ENCODE assay signal across 21 cellular contexts in genomic region chr9:68782546-68782945, GRCh38.
A peak's percentile ranks its signal among the peaks of the same experiment; 100 is the strongest.
DNase-seq lines count a peak whose midpoint lies in the region; ATAC-seq and TF ChIP-seq lines count a peak whose summit lies in the region.
"Had no signal": no experiment of that assay in that cellular context is flagged by ENCODE, and none has a peak within 500 bp of the region (broad histone marks: within the 10 kb centered on the region; RNA-seq: fewer than 3 reads in every experiment).

No MANE protein-coding gene starts in this region.

- H2AK5ac ChIP-seq in neuronal stem cell (ENCODE audit: low read depth, low read length) = no peak overlapping the region

- no peak overlapping the region for H2BK15ac ChIP-seq in neuronal stem cell (ENCODE audit: low read length)

- BruUV-seq in OCI-LY7 (replicated peaks; lab: Mats Ljungman, UMichigan) = no TSS peak

- no peak overlapping the region for H2BK5ac ChIP-seq in neuronal stem cell (ENCODE audit: low read length)

- TF ChIP-seq POLR2A in gastrocnemius medialis (IDR thresholded peaks at IDR 0.05) = no peak

- H3K4me1 ChIP-seq in GM23248 (ENCODE audit: insufficient read depth) = peaks cover 27% of the 10 kb centered on the region
- H3K4me1 ChIP-seq in OCI-LY7 (ENCODE audit: insufficient read depth, low read length, poor library complexity, severe bottlenecking) = peaks cover 41% of the 10 kb centered on the region
- peaks cover 31% of the 10 kb centered on the region for H3K4me1 ChIP-seq in hepatocyte (ENCODE audit: insufficient read depth)
- H3K4me1 ChIP-seq in gastrocnemius medialis = peaks cover 53 to 66% of the 10 kb centered on the region in 2 donors
- peaks cover 6 to 36% of the 10 kb centered on the region in 2 donors for H3K4me1 ChIP-seq in neuronal stem cell (ENCODE audit: control insufficient read depth in 2 of 2, insufficient read depth in 1 of 2, low read depth in 1 of 2, low read length in 2 of 2)

- TF ChIP-seq CTCF in OCI-LY7 (conservative IDR thresholded peaks at IDR 0.05; ENCODE audit: low read length) (no peak), hepatocyte (IDR thresholded peaks at IDR 0.05; ENCODE audit: poor library complexity) (no peak), gastrocnemius medialis (IDR thresholded peaks at IDR 0.05 in 4 of 5, conservative IDR thresholded peaks at IDR 0.05 in 1 of 5) (no peak)

- intact Hi-C loops in OCI-LY7 (cut with micrococcal nuclease; ENCODE audit: unreplicated experiment) = loop anchor here (5.0 to 10.0 kb wide), 2 partner anchors 215 to 972 kb away; no protein-coding TSS in a partner anchor
- intact Hi-C loops in gastrocnemius medialis (cut with DNase I; ENCODE audit: low total_unique reads) = no loop called here

- CTCF ChIA-PET in OCI-LY7 (lab: Charles Lee; ENCODE audit: unreplicated experiment) = no interaction called here

- no peak overlapping the region for H3K27ac ChIP-seq in GM23248
- no peak overlapping the region for H3K27ac ChIP-seq in OCI-LY7 (ENCODE audit: low read depth, low read length, poor library complexity, severe bottlenecking)
- no peak overlapping the region for H3K27ac ChIP-seq in hepatocyte
- peak overlapping the region in 3 of 4 donors; percentile 33 to 95 (median 35) for H3K27ac ChIP-seq in gastrocnemius medialis
- no peak overlapping the region for H3K27ac ChIP-seq in neuronal stem cell (replicated peaks; ENCODE audit: low read length)
- H3K27ac ChIP-seq: epithelial cell of prostate, gastroesophageal sphincter, HL-60, RWPE1, upper lobe of right lung had no signal

- 69 to 71% methylated on average over 3 of the region's 3 CpGs for WGBS in GM23248 (ENCODE audit: low coverage in 1 of 2, low lambda C conversion rate in 2 of 2, missing lambda C conversion rate in 2 of 2), 2 experiments
- 66% methylated on average over 3 of the region's 3 CpGs for WGBS in hepatocyte (ENCODE audit: low lambda C conversion rate, missing lambda C conversion rate)
- no CpG with 5 or more reads among the region's 3 CpGs for WGBS in neuronal stem cell (ENCODE audit: extremely low coverage in 2 of 2, insufficient read length in 2 of 2, insufficient replicate concordance in 1 of 2), 2 donors

- no peak overlapping the region for H2BK120ac ChIP-seq in neuronal stem cell (ENCODE audit: low read depth, low read length)

- H3K9ac ChIP-seq in GM23248 (no peak overlapping the region), neuronal stem cell (ENCODE audit: low read depth, low read length, poor library complexity) (no peak overlapping the region)

- H3K79me2 ChIP-seq in GM23248 (ENCODE audit: insufficient read depth) = peaks cover 34% of the 10 kb centered on the region
- peaks cover 44% of the 10 kb centered on the region for H3K79me2 ChIP-seq in OCI-LY7 (ENCODE audit: insufficient read depth, low read depth, low read length)
- peaks cover 47% of the 10 kb centered on the region for H3K79me2 ChIP-seq in hepatocyte

- POLR2A ChIA-PET in OCI-LY7 (lab: Charles Lee) = interaction anchor here (1.1 kb wide), 1 partner anchor 254 kb away, joined by 4 read pairs; no protein-coding TSS in a partner anchor

- no peak overlapping the region for H4K91ac ChIP-seq in neuronal stem cell (ENCODE audit: low read depth, low read length, poor library complexity)

- no peaks in the 10 kb centered on the region for H3K27me3 ChIP-seq in GM23248 (replicated peaks; ENCODE audit: insufficient read depth)
- no peaks in the 10 kb centered on the region for H3K27me3 ChIP-seq in hepatocyte
- H3K27me3 ChIP-seq in gastrocnemius medialis = no peaks in the 10 kb centered on the region
- no peaks in the 10 kb centered on the region for H3K27me3 ChIP-seq in neuronal stem cell (ENCODE audit: control insufficient read depth in 3 of 3, insufficient read depth in 3 of 3, low read depth in 1 of 3, low read length in 3 of 3)
- H3K27me3 ChIP-seq: gastroesophageal sphincter, upper lobe of right lung had no signal

- no peak overlapping the region for H3K4ac ChIP-seq in neuronal stem cell (ENCODE audit: low read length)

- H3K9me3 ChIP-seq in GM23248 (ENCODE audit: low read depth) (no peaks in the 10 kb centered on the region), OCI-LY7 (ENCODE audit: low read length) (no peaks in the 10 kb centered on the region), hepatocyte (ENCODE audit: low read depth) (no peaks in the 10 kb centered on the region), gastrocnemius medialis (no peaks in the 10 kb centered on the region), neuronal stem cell (replicated peaks in 1 of 2; ENCODE audit: control insufficient read depth in 2 of 2, insufficient read depth in 1 of 2, low read depth in 1 of 2, low read length in 2 of 2) (no peaks in the 10 kb centered on the region)
- H3K9me3 ChIP-seq: gastroesophageal sphincter, mucosa of descending colon, upper lobe of right lung had no signal

- H3K23ac ChIP-seq in neuronal stem cell (ENCODE audit: low read depth, low read length, poor library complexity) = no peak overlapping the region

- H3K4me2 ChIP-seq in GM23248 (ENCODE audit: unreplicated experiment) = peak overlapping the region; percentile 95
- H3K4me2 ChIP-seq in OCI-LY7 (ENCODE audit: low read length) = peak overlapping the region; percentile 94
- H3K4me2 ChIP-seq in hepatocyte = peak overlapping the region; percentile 92
- no peak overlapping the region for H3K4me2 ChIP-seq in neuronal stem cell (ENCODE audit: insufficient read depth, low read length, poor library complexity, severe bottlenecking)

- in situ Hi-C loops in GM23248 (cut with MboI) = no loop called here
- in situ Hi-C loops in gastrocnemius medialis (cut with MboI; ENCODE audit: low sequenced_read_pairs in 4 of 4) = loop anchor here in 1 of 4 donors (25.0 kb wide), 1 partner anchor 195 kb away; no protein-coding TSS in a partner anchor

- DNase-seq in GM23248 = no peak
- no peak for DNase-seq in OCI-LY7 (ENCODE audit: low spot score)
- no peak for DNase-seq in hepatocyte (ENCODE audit: low spot score)
- no peak for DNase-seq in gastrocnemius medialis
- DNase-seq in NCI-H2107 (lab: John Stamatoyannopoulos, UW) = no peak
- no peak for DNase-seq in kidney tubule cell (ENCODE audit: low spot score)
- no peak for DNase-seq in neuronal stem cell (ENCODE audit: low spot score)
- DNase-seq: activated CD4-positive, alpha-beta T cell treated with anti-CD3 and anti-CD28 coated beads, Interleukin-2, amount 10 ng/mL, durations not matched to agents 24 days and 14 days; AML-193; cortex of kidney; mucosa of descending colon; NCI-H1092 treated with DMSO at 0.1 percent for 48 hours; NCI-H2029 treated with DMSO at 0.1 percent for 48 hours; stimulated activated CD4-positive, alpha-beta T cell treated with anti-CD3 and anti-CD28 coated beads, Interleukin-2, amount 100 ng/mL, for 48 hours; stimulated activated naive CD8-positive, alpha-beta T cell treated with anti-CD3 and anti-CD28 coated beads, Interleukin-15, amount 100 ng/mL, for 72 hours; upper lobe of right lung had no signal

- ATAC-seq in gastrocnemius medialis = no peak
- ATAC-seq: gastroesophageal sphincter; left lobe of liver; mucosa of descending colon; stimulated activated naive CD8-positive, alpha-beta T cell treated with anti-CD3 and anti-CD28 coated beads, Interleukin-15, amount 100 ng/mL, for 72 hours; upper lobe of right lung had no signal

- H3K36me3 ChIP-seq in GM23248 (ENCODE audit: low read depth) (no peaks in the 10 kb centered on the region), OCI-LY7 (ENCODE audit: insufficient read depth, low read length) (peaks cover 28% of the 10 kb centered on the region), hepatocyte (replicated peaks; ENCODE audit: insufficient read depth, low read depth) (no peaks in the 10 kb centered on the region), gastrocnemius medialis (no peaks in the 10 kb centered on the region), neuronal stem cell (replicated peaks in 1 of 2; ENCODE audit: control insufficient read depth in 2 of 2, insufficient read depth in 2 of 2, low read length in 2 of 2) (peaks cover 0 to 66% of the 10 kb centered on the region in 2 donors)
- H3K36me3 ChIP-seq: upper lobe of right lung had no signal

- H3K18ac ChIP-seq in neuronal stem cell (ENCODE audit: low read length) = no peak overlapping the region

- no peaks in the 10 kb centered on the region for H4K20me1 ChIP-seq in GM23248 (ENCODE audit: insufficient read depth)
- peaks cover 33% of the 10 kb centered on the region for H4K20me1 ChIP-seq in OCI-LY7 (ENCODE audit: insufficient read depth, low read length)
- peaks cover 22% of the 10 kb centered on the region for H4K20me1 ChIP-seq in hepatocyte (ENCODE audit: insufficient read depth, poor library complexity, severe bottlenecking)

- no peaks in the 10 kb centered on the region for H3K9me2 ChIP-seq in GM23248 (ENCODE audit: insufficient read depth)
- H3K9me2 ChIP-seq in OCI-LY7 (ENCODE audit: insufficient read depth, low read length) = no peaks in the 10 kb centered on the region
- H3K9me2 ChIP-seq in hepatocyte (replicated peaks; ENCODE audit: insufficient read depth) = no peaks in the 10 kb centered on the region

- peaks cover 4% of the 10 kb centered on the region for H3K79me1 ChIP-seq in neuronal stem cell (ENCODE audit: low read depth, low read length)

- H2AFZ ChIP-seq in GM23248 (no peak overlapping the region), OCI-LY7 (ENCODE audit: low read length) (no peak overlapping the region), hepatocyte (no peak overlapping the region), neuronal stem cell (ENCODE audit: low read length) (no peak overlapping the region)

- no peak overlapping the region for H2BK12ac ChIP-seq in neuronal stem cell (ENCODE audit: low read length)

- H4K8ac ChIP-seq in neuronal stem cell (ENCODE audit: low read depth, low read length) = no peak overlapping the region

- H3F3A ChIP-seq in GM23248 (ENCODE audit: insufficient read depth) = no peaks in the 10 kb centered on the region

- no peak overlapping the region for H3K14ac ChIP-seq in neuronal stem cell (ENCODE audit: low read length)

- H3K4me3 ChIP-seq in GM23248 (peak overlapping the region; percentile 11; the same call in 1 of the 2 replicates), OCI-LY7 (ENCODE audit: low read depth, low read length, poor library complexity, severe bottlenecking) (peak overlapping the region; percentile 85), hepatocyte (no peak overlapping the region), gastrocnemius medialis (peak overlapping the region in 1 of 4 donors; percentile 14), neuronal stem cell (ENCODE audit: low read length in 2 of 2) (no peak overlapping the region)
- H3K4me3 ChIP-seq: gastroesophageal sphincter, mucosa of descending colon had no signal

Comparison
In these comparisons a context has a peak if more than half of its experiments do, and no peak if none do; other contexts are left out.
1. H3K27ac ChIP-seq: peak in gastrocnemius medialis (3 of 4); none in GM23248 (single experiment), OCI-LY7 (single experiment), hepatocyte (single experiment) and neuronal stem cell (single experiment).
2. H3K4me3 ChIP-seq: peak in GM23248 (single experiment) and OCI-LY7 (single experiment); none in hepatocyte (single experiment) and neuronal stem cell (0 of 2).